25 cellular contexts compared by ENCODE assay signal in genomic region chr10:67518756-67519155, GRCh38.
DNase-seq lines count a peak whose midpoint lies in the region; ATAC-seq, FAIRE-seq and TF ChIP-seq lines count a peak whose summit lies in the region.
"Had no signal": no experiment of that assay in that cellular context is flagged by ENCODE, and none has a peak within 500 bp of the region (broad histone marks: within the 10 kb centered on the region; RNA-seq: fewer than 3 reads in every experiment).

No MANE protein-coding gene starts in this region.

- no peak for FAIRE-seq in bronchial epithelial cell (lab: Jason Lieb, UNC)
- FAIRE-seq: A204.1, D721Med, G401.6, GM18507, H1 had no signal

- H3K27me3 ChIP-seq in bronchial epithelial cell (ENCODE audit: control insufficient read depth, insufficient read depth, low read length) (no peaks in the 10 kb centered on the region), prostate gland (replicated peaks; ENCODE audit: insufficient read depth) (no peaks in the 10 kb centered on the region)
- H3K27me3 ChIP-seq: BLaER1 treated with 17β-estradiol and CSF1 and Interleukin-3, amounts not matched to agents 10 nM and 100 nM had no signal

- no peaks in the 10 kb centered on the region for H3K9me3 Mint-ChIP-seq in mesothelial cell of epicardium
- H3K9me3 Mint-ChIP-seq: CD14-positive monocyte; CD4-positive, alpha-beta T cell; CD8-positive, alpha-beta memory T cell had no signal

- no peak for ATAC-seq in GM18870 (IDR thresholded peaks at IDR 0.05; ENCODE audit: unreplicated experiment)
- ATAC-seq in omental fat pad (ENCODE audit: low FRiP score) = no peak

- no peaks in the 10 kb centered on the region for H3K9me3 ChIP-seq in prostate gland
- H3K9me3 ChIP-seq: BE2C; BLaER1 treated with 17β-estradiol and CSF1 and Interleukin-3, amounts not matched to agents 10 nM and 100 nM had no signal

- H3K27me3 Mint-ChIP-seq in mesothelial cell of epicardium (ENCODE audit: low read depth) = peaks cover 2% of the 10 kb centered on the region

- H3K27ac Mint-ChIP-seq in mesothelial cell of epicardium = peak overlapping the region; percentile 53
- H3K27ac Mint-ChIP-seq: CD14-positive monocyte; CD4-positive, alpha-beta T cell; CD8-positive, alpha-beta memory T cell had no signal

- H3K4me1 Mint-ChIP-seq in mesothelial cell of epicardium = peaks cover 33% of the 10 kb centered on the region

- H3K36me3 Mint-ChIP-seq in mesothelial cell of epicardium = no peaks in the 10 kb centered on the region
- H3K36me3 Mint-ChIP-seq: CD14-positive monocyte; CD8-positive, alpha-beta memory T cell had no signal

- peak; percentile 38 for DNase-seq in DMS53 (lab: John Stamatoyannopoulos, UW)
- DNase-seq in DMS53 treated with DMSO at 0.1 percent for 48 hours (lab: John Stamatoyannopoulos, UW; ENCODE audit: unreplicated experiment) = no peak
- DNase-seq in bronchial epithelial cell (ENCODE audit: low read depth) = peak; percentile 45
- no peak for DNase-seq in mesothelial cell of epicardium (ENCODE audit: low spot score in 2 of 2, unreplicated experiment in 2 of 2)
- no peak for DNase-seq in prostate gland (ENCODE audit: low spot score)
- DNase-seq in omental fat pad (ENCODE audit: low spot score) = no peak
- DNase-seq: ACHN; AML-193; BE2C; CD4-positive, alpha-beta T cell; CD8-positive, alpha-beta memory T cell; DMS 273 treated with DMSO at 0.1 percent for 48 hours; DND-41; GM23248; H7; HCEC 1CT had no signal

- H3K36me3 ChIP-seq in bronchial epithelial cell (ENCODE audit: control insufficient read depth, insufficient read depth, low read length) = no peaks in the 10 kb centered on the region
- H3K36me3 ChIP-seq in prostate gland = no peaks in the 10 kb centered on the region
- H3K36me3 ChIP-seq: BE2C; BLaER1 treated with 17β-estradiol and CSF1 and Interleukin-3, amounts not matched to agents 10 nM and 100 nM had no signal

- TF ChIP-seq POLR2A in prostate gland (IDR thresholded peaks at IDR 0.05) = no peak

- no peak overlapping the region for H3K4me3 ChIP-seq in bronchial epithelial cell (ENCODE audit: low read depth, low read length)
- H3K4me3 ChIP-seq in prostate gland = no peak overlapping the region
- H3K4me3 ChIP-seq: BLaER1 treated with 17β-estradiol and CSF1 and Interleukin-3, amounts not matched to agents 10 nM and 100 nM; GM23248 had no signal

- no peaks in the 10 kb centered on the region for H3K4me1 ChIP-seq in prostate gland (replicated peaks)
- H3K4me1 ChIP-seq: BE2C; BLaER1 treated with 17β-estradiol and CSF1 and Interleukin-3, amounts not matched to agents 10 nM and 100 nM had no signal

- TF ChIP-seq CTCF in bronchial epithelial cell (IDR thresholded peaks at IDR 0.05; ENCODE audit: insufficient read depth, low read length, severe bottlenecking) = no peak
- TF ChIP-seq CTCF in mesothelial cell of epicardium (IDR thresholded peaks at IDR 0.05; ENCODE audit: unreplicated experiment) = no peak
- no peak for TF ChIP-seq CTCF in prostate gland (IDR thresholded peaks at IDR 0.05)
- no peak for TF ChIP-seq CTCF in omental fat pad (IDR thresholded peaks at IDR 0.05)

- H3K4me3 Mint-ChIP-seq in mesothelial cell of epicardium = no peak overlapping the region
- H3K4me3 Mint-ChIP-seq: CD14-positive monocyte; CD4-positive, alpha-beta T cell; CD8-positive, alpha-beta memory T cell had no signal

- no peak overlapping the region for H3K27ac ChIP-seq in prostate gland
- H3K27ac ChIP-seq: 22Rv1; BLaER1 treated with 17β-estradiol and CSF1 and Interleukin-3, amounts not matched to agents 10 nM and 100 nM; GM23248 had no signal

- intact Hi-C loops in prostate gland (cut with DNase I) = loop anchor here (10.0 kb wide), 1 partner anchor 594 kb away; the partner anchor contains the start of gene LRRTM3

- 63% methylated on average over 4 of the region's 4 CpGs for WGBS in prostate gland

Comparison
In these comparisons a context has a peak if more than half of its experiments do, and no peak if none do; other contexts are left out.
1. DNase-seq: peak in DMS53 (single experiment) and bronchial epithelial cell (single experiment); none in DMS53 treated with DMSO at 0.1 percent for 48 hours (single experiment), mesothelial cell of epicardium (0 of 2), prostate gland (single experiment) and omental fat pad (single experiment).